In genomic region chr15:48695835-48696573, GRCh38 we compare ENCODE assay signal across 14 cellular contexts. TPM values are rescaled to one million over a fixed set of nuclear protein-coding genes. Genes with fewer than 3 reads are reported as not detected.
DNase-seq lines count a peak whose midpoint lies in the region; ATAC-seq, FAIRE-seq and TF ChIP-seq lines count a peak whose summit lies in the region.
"Had no signal": no experiment of that assay in that cellular context is flagged by ENCODE, and none has a peak within 500 bp of the region (broad histone marks: within the 10 kb centered on the region; RNA-seq: fewer than 3 reads in every experiment).

No MANE protein-coding gene starts in this region.

- H3K79me2 ChIP-seq in PC-3 (ENCODE audit: low read length) (no peaks in the 10 kb centered on the region), astrocyte (ENCODE audit: insufficient read depth, low read length) (no peaks in the 10 kb centered on the region), keratinocyte (ENCODE audit: control insufficient read depth, insufficient read depth, low read length) (no peaks in the 10 kb centered on the region)

- no TSS peak for BruUV-seq in PC-3 (replicated peaks; lab: Mats Ljungman, UMichigan)

- dilution Hi-C loops in keratinocyte (cut with MboI; ENCODE audit: extremely low pct_ligation_motif_present, low sequenced_read_pairs) = no loop called here

- no peak overlapping the region for H2AFZ ChIP-seq in PC-3 (ENCODE audit: low read length)
- H2AFZ ChIP-seq in astrocyte (ENCODE audit: low read depth, low read length) = no peak overlapping the region
- H2AFZ ChIP-seq in keratinocyte (ENCODE audit: control insufficient read depth, low read length) = peak overlapping the region; percentile 66

- H3K27ac ChIP-seq in PC-3 (ENCODE audit: low read length) (peak overlapping the region; percentile 56), astrocyte (ENCODE audit: low read depth, low read length) (peak overlapping the region; percentile 89), keratinocyte (ENCODE audit: control insufficient read depth, insufficient read depth, low read length) (peak overlapping the region; percentile 63)
- H3K27ac ChIP-seq: SK-N-MC had no signal

- no peak for FAIRE-seq in astrocyte (lab: Jason Lieb, UNC)
- no peak for FAIRE-seq in keratinocyte (lab: Jason Lieb, UNC)
- FAIRE-seq: D721Med, H1 had no signal

- H3K9me1 ChIP-seq in keratinocyte (ENCODE audit: control insufficient read depth, extremely low read depth, insufficient read depth, low read length) = no peaks in the 10 kb centered on the region

- H3K27me3 ChIP-seq in PC-3 (ENCODE audit: low read length) (no peaks in the 10 kb centered on the region), astrocyte (ENCODE audit: insufficient read depth, low read length) (no peaks in the 10 kb centered on the region), keratinocyte (ENCODE audit: control insufficient read depth, extremely low read depth, insufficient read depth, low read length) (no peaks in the 10 kb centered on the region), skeletal muscle satellite cell (ENCODE audit: control insufficient read depth, insufficient read depth, low read length) (no peaks in the 10 kb centered on the region)

- ATAC-seq in PC-3 = no peak
- no peak for ATAC-seq in GM18519 (IDR thresholded peaks at IDR 0.05; ENCODE audit: low FRiP score, unreplicated experiment)
- no peak for ATAC-seq in GM18505 (IDR thresholded peaks at IDR 0.05; ENCODE audit: unreplicated experiment)
- ATAC-seq: CD8-positive, alpha-beta T cell had no signal

- H3K4me1 Mint-ChIP-seq in astrocyte (ENCODE audit: low read depth, unreplicated experiment) = peaks cover 36% of the 10 kb centered on the region

- H4K20me1 ChIP-seq in PC-3 (ENCODE audit: low read length) (no peaks in the 10 kb centered on the region), astrocyte (ENCODE audit: insufficient read depth, low read length) (no peaks in the 10 kb centered on the region), keratinocyte (ENCODE audit: control insufficient read depth, extremely low read depth, insufficient read depth, low read length) (no peaks in the 10 kb centered on the region)

- no peak overlapping the region for H3K4me3 ChIP-seq in PC-3 (ENCODE audit: low read length)
- peak overlapping the region; percentile 4 for H3K4me3 ChIP-seq in astrocyte (ENCODE audit: insufficient read depth, low read depth, low read length)
- H3K4me3 ChIP-seq in keratinocyte (ENCODE audit: control insufficient read depth in 2 of 3, extremely low read depth in 1 of 3, insufficient read depth in 2 of 3, low read depth in 1 of 3, low read length in 3 of 3) = peak overlapping the region in 1 of 3 experiments; percentile 33
- H3K4me3 ChIP-seq in skeletal muscle satellite cell (ENCODE audit: low read length) = no peak overlapping the region
- H3K4me3 ChIP-seq: SK-N-MC had no signal

- CTCF ChIA-PET in PC-3 (lab: Charles Lee) = no interaction called here

- no peaks in the 10 kb centered on the region for H3K27me3 Mint-ChIP-seq in astrocyte (ENCODE audit: low read depth, unreplicated experiment)

- TF ChIP-seq CTCF in PC-3 (conservative IDR thresholded peaks at IDR 0.05; ENCODE audit: low read depth, low read length) = no peak
- TF ChIP-seq CTCF in astrocyte (IDR thresholded peaks at IDR 0.05; ENCODE audit: insufficient read depth, low read depth, low read length) = no peak
- TF ChIP-seq CTCF in keratinocyte (optimal IDR thresholded peaks at IDR 0.05 in 1 of 3, IDR thresholded peaks at IDR 0.05 in 1 of 3, conservative IDR thresholded peaks at IDR 0.05 in 1 of 3; ENCODE audit: extremely low read depth in 1 of 3, insufficient read depth in 2 of 3, low read length in 3 of 3) = no peak

- peak overlapping the region; percentile 96 for H3K27ac Mint-ChIP-seq in astrocyte (ENCODE audit: unreplicated experiment)
- H3K27ac Mint-ChIP-seq: CD8-positive, alpha-beta T cell had no signal

- H3K4me3 Mint-ChIP-seq in astrocyte (ENCODE audit: unreplicated experiment) = no peak overlapping the region
- H3K4me3 Mint-ChIP-seq: CD8-positive, alpha-beta T cell had no signal

- H3K4me2 ChIP-seq in PC-3 (ENCODE audit: low read length) (peak overlapping the region; percentile 55), astrocyte (ENCODE audit: low read length) (peak overlapping the region; percentile 58), keratinocyte (ENCODE audit: control insufficient read depth, extremely low read depth, insufficient read depth, low read depth, low read length) (peak overlapping the region; percentile 66), skeletal muscle satellite cell (ENCODE audit: low read length) (peak overlapping the region; percentile 47)

- peaks cover 7% of the 10 kb centered on the region for H3F3A ChIP-seq in PC-3 (ENCODE audit: low read length, unreplicated experiment)

- H3K9me3 Mint-ChIP-seq in astrocyte (ENCODE audit: unreplicated experiment) = no peaks in the 10 kb centered on the region
- H3K9me3 Mint-ChIP-seq: CD8-positive, alpha-beta T cell had no signal

- H3K9me3 ChIP-seq in PC-3 (ENCODE audit: low read length) (no peaks in the 10 kb centered on the region), astrocyte (ENCODE audit: insufficient read depth, low read depth, low read length) (no peaks in the 10 kb centered on the region), keratinocyte (ENCODE audit: control insufficient read depth, low read depth, low read length) (no peaks in the 10 kb centered on the region), skeletal muscle satellite cell (replicated peaks; ENCODE audit: low read length) (no peaks in the 10 kb centered on the region)

- H3K9ac ChIP-seq in PC-3 (ENCODE audit: low read length) (no peak overlapping the region), astrocyte (ENCODE audit: low read length) (peak overlapping the region; percentile 51), keratinocyte (ENCODE audit: control insufficient read depth, extremely low read depth, insufficient read depth, low read length) (peak overlapping the region; percentile 4), skeletal muscle satellite cell (ENCODE audit: low read depth, low read length) (no peak overlapping the region)

- no peak for TF ChIP-seq POLR2A in GM18505 (IDR thresholded peaks at IDR 0.05; ENCODE audit: borderline replicate concordance, extremely low read depth, insufficient read depth, insufficient read length)

- intact Hi-C loops in PC-3 (cut with micrococcal nuclease) = no loop called here

- POLR2A ChIA-PET in PC-3 (lab: Charles Lee; ENCODE audit: unreplicated experiment) = no interaction called here

- no peaks in the 10 kb centered on the region for H3K36me3 ChIP-seq in PC-3 (ENCODE audit: low read depth, low read length)
- H3K36me3 ChIP-seq in astrocyte (ENCODE audit: insufficient read depth, low read length) = no peaks in the 10 kb centered on the region
- no peaks in the 10 kb centered on the region for H3K36me3 ChIP-seq in keratinocyte (ENCODE audit: control insufficient read depth in 2 of 2, extremely low read depth in 1 of 2, insufficient read depth in 2 of 2, low read length in 2 of 2)
- no peaks in the 10 kb centered on the region for H3K36me3 ChIP-seq in skeletal muscle satellite cell (ENCODE audit: insufficient read depth, low read length)

- DNase-seq in PC-3 (no peak), astrocyte (ENCODE audit: low read depth) (peak; percentile 45), keratinocyte (ENCODE audit: low read depth, low spot score) (no peak), SKM-1 treated with dmso at 0.1 percent for 144 hours (lab: John Stamatoyannopoulos, UW; ENCODE audit: unreplicated experiment) (no peak)
- DNase-seq: CD8-positive, alpha-beta T cell; NCI-H1105 treated with DMSO at 0.1 percent for 48 hours; NCI-H187 treated with DMSO at 0.1 percent for 48 hours; NCI-H510A had no signal

- H3K36me3 Mint-ChIP-seq in astrocyte (ENCODE audit: low read depth, unreplicated experiment) = no peaks in the 10 kb centered on the region
- H3K36me3 Mint-ChIP-seq: CD8-positive, alpha-beta T cell had no signal

- H3K4me1 ChIP-seq in PC-3 (ENCODE audit: insufficient read depth, low read length) = peaks cover 32% of the 10 kb centered on the region
- peaks cover 47% of the 10 kb centered on the region for H3K4me1 ChIP-seq in astrocyte (ENCODE audit: insufficient read depth, low read length)
- peaks cover 31% of the 10 kb centered on the region for H3K4me1 ChIP-seq in keratinocyte (ENCODE audit: control insufficient read depth, extremely low read depth, insufficient read depth, low read length)
- H3K4me1 ChIP-seq in skeletal muscle satellite cell (ENCODE audit: control insufficient read depth, insufficient read depth, low read length) = peaks cover 41% of the 10 kb centered on the region

- H3K9me2 ChIP-seq in PC-3 (replicated peaks; ENCODE audit: low read length) = no peaks in the 10 kb centered on the region

RNA-seq across cellular contexts. Expression of gene FBN1, which starts 50.5 kb away (rescaled TPM):
- 6.7 and 7.4 TPM in 2 replicates for total RNA-seq in PC-3 (2014; rRNA removed)
- 210 and 298 TPM in 2 replicates for total RNA-seq in astrocyte
- 3.1 to 4.8 TPM (median 3.5 TPM) in 3 replicates for polyA plus RNA-seq in keratinocyte
- 0.32 TPM for polyA plus RNA-seq in keratinocyte (2011; ENCODE audit: low read depth)
- polyA plus RNA-seq in keratinocyte (2011; cell fraction: cytosol; rRNA removed) = 0.96 and 1.0 TPM in 2 replicates
- 12.3 and 12.7 TPM in 2 replicates for polyA plus RNA-seq in keratinocyte (2011; cell fraction: nucleus; rRNA removed)
- polyA plus RNA-seq in keratinocyte (2012; ENCODE audit: low replicate concordance) = 0.18 and 2.9 TPM in 2 replicates
- 5.1 to 14.5 TPM (median 11.5 TPM) in 3 replicates for polyA minus RNA-seq in keratinocyte
- polyA minus RNA-seq in keratinocyte (2011; cell fraction: cytosol; rRNA and poly(A)+ RNA removed) = 2.3 TPM
- polyA minus RNA-seq in keratinocyte (2011; cell fraction: nucleus; rRNA and poly(A)+ RNA removed) = 19.3 and 37.8 TPM in 2 replicates
- 1,022 and 1,293 TPM in 2 replicates for total RNA-seq in skeletal muscle satellite cell (2012; rRNA removed)

Comparison
In these comparisons a context has a peak if more than half of its experiments do, and no peak if none do; other contexts are left out.
1. H3K9ac ChIP-seq: peak in astrocyte (single experiment) and keratinocyte (single experiment); none in PC-3 (single experiment) and skeletal muscle satellite cell (single experiment).
2. RNA of gene FBN1, which starts 50.5 kb away (total RNA-seq): 210 to 298 TPM in astrocyte; 6.7 to 7.4 TPM in PC-3; every median in the first group is over 10 times any median in the second.
3. Peak in every context shown above with its lines, with median percentiles within 50 percentile points of each other: H3K27ac ChIP-seq and H3K4me2 ChIP-seq.